ENCODE assay signal across 8 cellular contexts in genomic region chr17:80751460-80752368, GRCh38.
A peak's percentile ranks its signal among the peaks of the same experiment; 100 is the strongest.
DNase-seq lines count a peak whose midpoint lies in the region; ATAC-seq and TF ChIP-seq lines count a peak whose summit lies in the region.

No MANE protein-coding gene starts in this region.

- peak overlapping the region; percentile 87 for H3K27ac Mint-ChIP-seq in activated CD4-positive, alpha-beta T cell treated with anti-CD3 and anti-CD28 coated beads, Interleukin-2, amount 10 ng/mL, durations not matched to agents 7 days and 5 days

- peak overlapping the region; percentile 70 for H3K27ac ChIP-seq in mesenchymal stem cell (ENCODE audit: low read length, poor library complexity, severe bottlenecking)
- H3K27ac ChIP-seq in upper lobe of left lung = peak overlapping the region; percentile 12 to 48 (median 20)

- H3K18ac ChIP-seq in mesenchymal stem cell (ENCODE audit: low read depth in 1 of 2, low read length in 2 of 2) = peak overlapping the region; percentile 38 to 75

- peak overlapping the region; percentile 7 to 80 for H2BK12ac ChIP-seq in mesenchymal stem cell (ENCODE audit: low read length in 2 of 2)

- TF ChIP-seq CTCF in upper lobe of left lung (IDR thresholded peaks at IDR 0.05) = no peak
- TF ChIP-seq CTCF in BE2C (IDR thresholded peaks at IDR 0.05; ENCODE audit: low read depth, low read length) = no peak

- H3K27me3 ChIP-seq in mesenchymal stem cell (ENCODE audit: control insufficient read depth in 1 of 2, insufficient read depth in 1 of 2, low read length in 2 of 2) (no peaks in the 10 kb centered on the region), upper lobe of left lung (no peaks in the 10 kb centered on the region), BE2C (no peaks in the 10 kb centered on the region)

- no peak for TF ChIP-seq POLR2A in upper lobe of left lung (IDR thresholded peaks at IDR 0.05)

- peak overlapping the region; percentile 3 for H2AK5ac ChIP-seq in mesenchymal stem cell (ENCODE audit: low read length, severe bottlenecking)

- H3K9ac ChIP-seq in mesenchymal stem cell (ENCODE audit: low read length) = peak overlapping the region; percentile 89

- peaks cover 49% of the 10 kb centered on the region for H3K36me3 Mint-ChIP-seq in activated CD4-positive, alpha-beta T cell treated with anti-CD3 and anti-CD28 coated beads, Interleukin-2, amount 10 ng/mL, durations not matched to agents 7 days and 5 days (ENCODE audit: low read depth)

- no peak overlapping the region for H3K4me2 ChIP-seq in mesenchymal stem cell (ENCODE audit: low read length, poor library complexity, severe bottlenecking)

- CTCF ChIA-PET in activated CD4-positive, alpha-beta T cell treated with anti-CD3 and anti-CD28 coated beads, Interleukin-2, amount 10 ng/mL, durations not matched to agents 7 days and 5 days (lab: Charles Lee) = interaction anchor here (0.9 kb wide), 1 partner anchor 10 kb away, joined by 3 read pairs; no protein-coding TSS in a partner anchor

- H4K8ac ChIP-seq in mesenchymal stem cell (ENCODE audit: low read length) = peak overlapping the region; percentile 50

- peak overlapping the region; percentile 42 to 54 for H3K4ac ChIP-seq in mesenchymal stem cell (ENCODE audit: low read depth in 1 of 2, low read length in 2 of 2)

- H2BK5ac ChIP-seq in mesenchymal stem cell (ENCODE audit: low read depth, low read length, poor library complexity, severe bottlenecking) = no peak overlapping the region

- H3K9me3 Mint-ChIP-seq in activated CD4-positive, alpha-beta T cell treated with anti-CD3 and anti-CD28 coated beads, Interleukin-2, amount 10 ng/mL, durations not matched to agents 7 days and 5 days = no peaks in the 10 kb centered on the region

- H3K27me3 Mint-ChIP-seq in activated CD4-positive, alpha-beta T cell treated with anti-CD3 and anti-CD28 coated beads, Interleukin-2, amount 10 ng/mL, durations not matched to agents 7 days and 5 days = no peaks in the 10 kb centered on the region

- H3K14ac ChIP-seq in mesenchymal stem cell (ENCODE audit: low read length in 2 of 2) = peak overlapping the region in 1 of 2 experiments; percentile 93

- ATAC-seq in upper lobe of left lung (ENCODE audit: low FRiP score in 2 of 2) = peak; percentile 70 to 73
- ATAC-seq in GM19324 (IDR thresholded peaks at IDR 0.05; ENCODE audit: low FRiP score, unreplicated experiment) = no peak

- peaks cover 15% of the 10 kb centered on the region for H3K4me1 ChIP-seq in mesenchymal stem cell (ENCODE audit: control insufficient read depth, insufficient read depth, low read depth, low read length)
- H3K4me1 ChIP-seq in upper lobe of left lung = peaks cover 0 to 11% (median 2%) of the 10 kb centered on the region in 4 donors
- no peaks in the 10 kb centered on the region for H3K4me1 ChIP-seq in BE2C

- H2BK120ac ChIP-seq in mesenchymal stem cell (ENCODE audit: low read depth, low read length) = peak overlapping the region; percentile 11

- H2AFZ ChIP-seq in mesenchymal stem cell (ENCODE audit: low read depth, low read length) = no peak overlapping the region

- 50% methylated on average over 20 of the region's 20 CpGs for WGBS in mesenchymal stem cell
- 86 to 88% methylated on average over 20 of the region's 20 CpGs for WGBS in upper lobe of left lung, 2 donors

- no peak for TF ChIP-seq EP300 in upper lobe of left lung (IDR thresholded peaks at IDR 0.05)

- no peak overlapping the region for H2BK15ac ChIP-seq in mesenchymal stem cell (ENCODE audit: low read depth, poor library complexity, severe bottlenecking)

- peak overlapping the region in 1 of 2 experiments; percentile 60 for H3K4me3 ChIP-seq in mesenchymal stem cell (ENCODE audit: insufficient read depth in 1 of 2, low read depth in 1 of 2, low read length in 2 of 2)
- no peak overlapping the region for H3K4me3 ChIP-seq in upper lobe of left lung
- H3K4me3 ChIP-seq in BE2C (ENCODE audit: low read depth, low read length) = no peak overlapping the region

- peak; percentile 5 for DNase-seq in activated CD4-positive, alpha-beta T cell treated with anti-CD3 and anti-CD28 coated beads, Interleukin-2, amount 10 ng/mL, durations not matched to agents 7 days and 5 days
- no peak for DNase-seq in activated CD4-positive, alpha-beta T cell treated with anti-CD3 and anti-CD28 coated beads for 1 hour
- peak; percentile 47 for DNase-seq in astrocyte of the hippocampus (ENCODE audit: low read depth, low spot score)
- peak; percentile 89 for DNase-seq in mesenchymal stem cell
- DNase-seq in upper lobe of left lung = no peak
- no peak for DNase-seq in effector CD8-positive, alpha-beta T cell (lab: John Stamatoyannopoulos, UW)
- DNase-seq in BE2C = no peak

- POLR2A ChIA-PET in activated CD4-positive, alpha-beta T cell treated with anti-CD3 and anti-CD28 coated beads, Interleukin-2, amount 10 ng/mL, durations not matched to agents 7 days and 5 days (lab: Charles Lee) = no interaction called here

- H3K79me1 ChIP-seq in mesenchymal stem cell (replicated peaks; ENCODE audit: low read length, poor library complexity, severe bottlenecking) = peaks cover 13% of the 10 kb centered on the region

- H3K23ac ChIP-seq in mesenchymal stem cell (ENCODE audit: low read length in 2 of 2) = peak overlapping the region in 1 of 2 experiments; percentile 19

- peaks cover 28 to 30% of the 10 kb centered on the region in 2 experiments for H3K36me3 ChIP-seq in mesenchymal stem cell (ENCODE audit: control insufficient read depth in 1 of 2, insufficient read depth in 2 of 2, low read depth in 1 of 2, low read length in 2 of 2)
- peaks cover 3 to 20% (median 11%) of the 10 kb centered on the region in 4 donors for H3K36me3 ChIP-seq in upper lobe of left lung
- peaks cover 15% of the 10 kb centered on the region for H3K36me3 ChIP-seq in BE2C

- peak overlapping the region; percentile 14 for H4K91ac ChIP-seq in mesenchymal stem cell (ENCODE audit: low read length)

- H3K4me1 Mint-ChIP-seq in activated CD4-positive, alpha-beta T cell treated with anti-CD3 and anti-CD28 coated beads, Interleukin-2, amount 10 ng/mL, durations not matched to agents 7 days and 5 days = peaks cover 65% of the 10 kb centered on the region

- peak overlapping the region; percentile 43 for H3K4me3 Mint-ChIP-seq in activated CD4-positive, alpha-beta T cell treated with anti-CD3 and anti-CD28 coated beads, Interleukin-2, amount 10 ng/mL, durations not matched to agents 7 days and 5 days

- H3K9me3 ChIP-seq in mesenchymal stem cell (ENCODE audit: control insufficient read depth, low read length) (no peaks in the 10 kb centered on the region), upper lobe of left lung (no peaks in the 10 kb centered on the region), BE2C (no peaks in the 10 kb centered on the region)

Comparison
In these comparisons a context has a peak if more than half of its experiments do, and no peak if none do; other contexts are left out.
1. DNase-seq: peak in activated CD4-positive, alpha-beta T cell treated with anti-CD3 and anti-CD28 coated beads, Interleukin-2, amount 10 ng/mL, durations not matched to agents 7 days and 5 days (single experiment), astrocyte of the hippocampus (single experiment) and mesenchymal stem cell (single experiment); none in activated CD4-positive, alpha-beta T cell treated with anti-CD3 and anti-CD28 coated beads for 1 hour (single experiment), upper lobe of left lung (0 of 2), effector CD8-positive, alpha-beta T cell (single experiment) and BE2C (single experiment).